Comparison of ENCODE assay signal across 9 cellular contexts in genomic region chr10:77392236-77392721, GRCh38.
A peak's percentile ranks its signal among the peaks of the same experiment; 100 is the strongest.
DNase-seq lines count a peak whose midpoint lies in the region; ATAC-seq and TF ChIP-seq lines count a peak whose summit lies in the region.
"Had no signal": no experiment of that assay in that cellular context is flagged by ENCODE, and none has a peak within 500 bp of the region (broad histone marks: within the 10 kb centered on the region; RNA-seq: fewer than 3 reads in every experiment).

No MANE protein-coding gene starts in this region.

- no peak overlapping the region for H3K23ac ChIP-seq in neuronal stem cell (ENCODE audit: low read depth, low read length, poor library complexity)

- no peak overlapping the region for H3K14ac ChIP-seq in neuronal stem cell (ENCODE audit: low read length)

- no peaks in the 10 kb centered on the region for H3K27me3 ChIP-seq in Karpas-422 (ENCODE audit: low read length)
- H3K27me3 ChIP-seq in neuronal stem cell (ENCODE audit: control insufficient read depth in 3 of 3, insufficient read depth in 3 of 3, low read depth in 1 of 3, low read length in 3 of 3): no peaks in the 10 kb centered on the region
- H3K27me3 ChIP-seq in WERI-Rb-1 (ENCODE audit: insufficient read depth, low read depth, severe bottlenecking): no peaks in the 10 kb centered on the region

- H3K9me3 ChIP-seq in Karpas-422 (ENCODE audit: low read length) (no peaks in the 10 kb centered on the region), neuronal stem cell (replicated peaks in 1 of 2; ENCODE audit: control insufficient read depth in 2 of 2, insufficient read depth in 1 of 2, low read depth in 1 of 2, low read length in 2 of 2) (no peaks in the 10 kb centered on the region), WERI-Rb-1 (ENCODE audit: severe bottlenecking) (no peaks in the 10 kb centered on the region)

- H3K9ac ChIP-seq in Karpas-422 (ENCODE audit: low read length) (no peak overlapping the region), neuronal stem cell (ENCODE audit: low read depth, low read length, poor library complexity) (no peak overlapping the region)

- DNase-seq in AG10803 (ENCODE audit: low read depth): peak; percentile 72
- peak; percentile 47 for DNase-seq in Karpas-422
- no peak for DNase-seq in coronary artery (ENCODE audit: low spot score)
- DNase-seq in neuronal stem cell (ENCODE audit: low spot score): no peak
- no peak for DNase-seq in stimulated activated naive CD4-positive, alpha-beta T cell treated with Interleukin-2 at 50 U/mL for 16 hours (lab: John Stamatoyannopoulos, UW)
- DNase-seq in cerebellar cortex (ENCODE audit: low spot score): no peak
- DNase-seq in WERI-Rb-1: no peak
- DNase-seq: DMS79 had no signal

- no peaks in the 10 kb centered on the region for H3K36me3 ChIP-seq in Karpas-422 (ENCODE audit: insufficient read depth, low read length)
- no peaks in the 10 kb centered on the region for H3K36me3 ChIP-seq in neuronal stem cell (replicated peaks in 1 of 2; ENCODE audit: control insufficient read depth in 2 of 2, insufficient read depth in 2 of 2, low read length in 2 of 2)
- H3K36me3 ChIP-seq in WERI-Rb-1: no peaks in the 10 kb centered on the region

- no peaks in the 10 kb centered on the region for H3K79me2 ChIP-seq in Karpas-422 (ENCODE audit: low read length)

- H3K4me2 ChIP-seq in Karpas-422 (ENCODE audit: low read depth, low read length, poor library complexity, severe bottlenecking): no peak overlapping the region
- no peak overlapping the region for H3K4me2 ChIP-seq in neuronal stem cell (ENCODE audit: insufficient read depth, low read length, poor library complexity, severe bottlenecking)

- H2BK120ac ChIP-seq in neuronal stem cell (ENCODE audit: low read depth, low read length): no peak overlapping the region

- TF ChIP-seq CTCF in AG10803 (conservative IDR thresholded peaks at IDR 0.05; ENCODE audit: low read length): no peak; the same call in 1 of the 2 replicates
- peak; percentile 2 for TF ChIP-seq CTCF in coronary artery (IDR thresholded peaks at IDR 0.05)
- no peak for TF ChIP-seq CTCF in WERI-Rb-1 (IDR thresholded peaks at IDR 0.05; ENCODE audit: low read depth, low read length)

- H2BK15ac ChIP-seq in neuronal stem cell (ENCODE audit: low read length): no peak overlapping the region

- H4K20me1 ChIP-seq in Karpas-422 (ENCODE audit: insufficient read depth, low read depth, low read length): peaks cover 10% of the 10 kb centered on the region

- H3K79me1 ChIP-seq in neuronal stem cell (ENCODE audit: low read depth, low read length): peaks cover 1% of the 10 kb centered on the region

- no peak overlapping the region for H2BK5ac ChIP-seq in neuronal stem cell (ENCODE audit: low read length)

- no peak overlapping the region for H2BK12ac ChIP-seq in neuronal stem cell (ENCODE audit: low read length)

- no CpG with 5 or more reads among the region's 2 CpGs for whole genome bisulfite sequencing in neuronal stem cell (ENCODE audit: extremely low coverage in 2 of 2, insufficient read length in 2 of 2, insufficient replicate concordance in 1 of 2), 2 donors

- H2AK5ac ChIP-seq in neuronal stem cell (ENCODE audit: low read depth, low read length): peak overlapping the region; percentile 16

- ATAC-seq in GM19467 (IDR thresholded peaks at IDR 0.05; ENCODE audit: unreplicated experiment): no peak

- H2AFZ ChIP-seq in Karpas-422 (ENCODE audit: low read length) (no peak overlapping the region), neuronal stem cell (ENCODE audit: low read length) (no peak overlapping the region)

- H3K4me3 ChIP-seq in AG10803 (ENCODE audit: low read length): no peak overlapping the region
- no peak overlapping the region for H3K4me3 ChIP-seq in Karpas-422 (ENCODE audit: low read length)
- no peak overlapping the region for H3K4me3 ChIP-seq in coronary artery
- no peak overlapping the region for H3K4me3 ChIP-seq in neuronal stem cell (ENCODE audit: low read length in 2 of 2)
- no peak overlapping the region for H3K4me3 ChIP-seq in WERI-Rb-1 (ENCODE audit: low read depth, low read length)

- no peak overlapping the region for H4K8ac ChIP-seq in neuronal stem cell (ENCODE audit: low read depth, low read length)

- H3K9me2 ChIP-seq in Karpas-422 (replicated peaks; ENCODE audit: insufficient read depth, low read length): no peaks in the 10 kb centered on the region

- H3K4me1 ChIP-seq in Karpas-422 (ENCODE audit: low read length): peaks cover 7% of the 10 kb centered on the region
- H3K4me1 ChIP-seq in neuronal stem cell (ENCODE audit: control insufficient read depth in 2 of 2, insufficient read depth in 1 of 2, low read depth in 1 of 2, low read length in 2 of 2): peaks cover 0 to 3% of the 10 kb centered on the region in 2 donors

- no peak overlapping the region for H3K4ac ChIP-seq in neuronal stem cell (ENCODE audit: low read length)

- H3K27ac ChIP-seq in Karpas-422 (ENCODE audit: low read length) (no peak overlapping the region), coronary artery (peak overlapping the region; percentile 79 to 90), neuronal stem cell (replicated peaks; ENCODE audit: low read length) (no peak overlapping the region), WERI-Rb-1 (no peak overlapping the region)

- H4K91ac ChIP-seq in neuronal stem cell (ENCODE audit: low read depth, low read length, poor library complexity): no peak overlapping the region

- no peak overlapping the region for H3K18ac ChIP-seq in neuronal stem cell (ENCODE audit: low read length)

Comparison
In these comparisons a context has a peak if more than half of its experiments do, and no peak if none do; other contexts are left out.
1. DNase-seq: peak in AG10803 (single experiment) and Karpas-422 (single experiment); none in coronary artery (single experiment), neuronal stem cell (single experiment), stimulated activated naive CD4-positive, alpha-beta T cell treated with Interleukin-2 at 50 U/mL for 16 hours (single experiment), cerebellar cortex (single experiment) and WERI-Rb-1 (single experiment).
2. H3K27ac ChIP-seq: peak in coronary artery (2 of 2); none in Karpas-422 (single experiment), neuronal stem cell (single experiment) and WERI-Rb-1 (single experiment).